ENCODE assay signal across 14 cellular contexts in genomic region chr1:232462200-232462599, GRCh38.
DNase-seq lines count a peak whose midpoint lies in the region; ATAC-seq and TF ChIP-seq lines count a peak whose summit lies in the region.
"Had no signal": no experiment of that assay in that cellular context is flagged by ENCODE, and none has a peak within 500 bp of the region (broad histone marks: within the 10 kb centered on the region; RNA-seq: fewer than 3 reads in every experiment).

No MANE protein-coding gene starts in this region.

- H3K9me3 Mint-ChIP-seq in osteocyte (ENCODE audit: unreplicated experiment) = no peaks in the 10 kb centered on the region
- H3K9me3 Mint-ChIP-seq in nephron progenitor cell = no peaks in the 10 kb centered on the region
- H3K9me3 Mint-ChIP-seq: activated naive CD4-positive, alpha-beta T cell treated with anti-CD3 and anti-CD28 coated beads, Interleukin-2, amount 50 U/mL, for 72 hours had no signal

- H3K27me3 Mint-ChIP-seq in osteocyte (ENCODE audit: unreplicated experiment) (no peaks in the 10 kb centered on the region), nephron progenitor cell (ENCODE audit: low read depth, poor library complexity) (peaks cover 2% of the 10 kb centered on the region)
- H3K27me3 Mint-ChIP-seq: progenitor cell of endocrine pancreas had no signal

- H3K27ac Mint-ChIP-seq in osteocyte (ENCODE audit: unreplicated experiment) (peak overlapping the region; percentile 2), nephron progenitor cell (no peak overlapping the region)
- H3K27ac Mint-ChIP-seq: activated naive CD4-positive, alpha-beta T cell treated with anti-CD3 and anti-CD28 coated beads, Interleukin-2, amount 50 U/mL, for 72 hours; progenitor cell of endocrine pancreas had no signal

- H3K4me1 Mint-ChIP-seq in osteocyte (ENCODE audit: unreplicated experiment) (peaks cover 47% of the 10 kb centered on the region), nephron progenitor cell (peaks cover 23% of the 10 kb centered on the region)

- H3K36me3 Mint-ChIP-seq in osteocyte (ENCODE audit: unreplicated experiment) (peaks cover 15% of the 10 kb centered on the region), nephron progenitor cell (ENCODE audit: low read depth) (peaks cover 27% of the 10 kb centered on the region)
- H3K36me3 Mint-ChIP-seq: activated naive CD4-positive, alpha-beta T cell treated with anti-CD3 and anti-CD28 coated beads, Interleukin-2, amount 50 U/mL, for 72 hours had no signal

- DNase-seq in NCI-H1436 (lab: John Stamatoyannopoulos, UW) (peak; percentile 46), NCI-H1436 treated with DMSO at 0.1 percent for 48 hours (lab: John Stamatoyannopoulos, UW) (no peak), NCI-H510A treated with DMSO at 0.1 percent for 48 hours (lab: John Stamatoyannopoulos, UW) (peak; percentile 51), epithelial cell of esophagus (ENCODE audit: low read depth) (peak; percentile 68), osteocyte (ENCODE audit: extremely low spot score, unreplicated experiment) (no peak), GDM1 (lab: John Stamatoyannopoulos, UW) (no peak), nephron progenitor cell (no peak)
- DNase-seq: NK-92 treated with Interleukin-12 subunit alpha and Interleukin-12 subunit beta, amount 100 ng/mL, for 24 hours had no signal

- H3K4me3 ChIP-seq in epithelial cell of esophagus (ENCODE audit: low read length) = no peak overlapping the region
- H3K4me3 ChIP-seq: esophagus muscularis mucosa, SK-N-MC, thoracic aorta had no signal

- H3K4me3 Mint-ChIP-seq in osteocyte (ENCODE audit: unreplicated experiment) (no peak overlapping the region), nephron progenitor cell (no peak overlapping the region)

- no peak for TF ChIP-seq CTCF in epithelial cell of esophagus (IDR thresholded peaks at IDR 0.05; ENCODE audit: insufficient read depth, low read depth, low read length, missing control alignments)
- TF ChIP-seq CTCF in osteocyte (IDR thresholded peaks at IDR 0.05) = no peak
- no peak for TF ChIP-seq CTCF in nephron progenitor cell (IDR thresholded peaks at IDR 0.05)

- ATAC-seq in GM21825 (IDR thresholded peaks at IDR 0.05; ENCODE audit: unreplicated experiment) = no peak
- ATAC-seq: activated naive CD4-positive, alpha-beta T cell treated with anti-CD3 and anti-CD28 coated beads, Interleukin-2, amount 50 U/mL, for 72 hours had no signal

Comparison
In these comparisons a context has a peak if more than half of its experiments do, and no peak if none do; other contexts are left out.
1. DNase-seq: peak in NCI-H1436 (single experiment), NCI-H510A treated with DMSO at 0.1 percent for 48 hours (single experiment) and epithelial cell of esophagus (single experiment); none in NCI-H1436 treated with DMSO at 0.1 percent for 48 hours (single experiment), osteocyte (single experiment), GDM1 (single experiment) and nephron progenitor cell (single experiment).